In genomic region chr16:27347930-27348685, GRCh38 we compare ENCODE assay signal across 15 cellular contexts. TPM values are rescaled to one million over a fixed set of nuclear protein-coding genes. Genes with fewer than 3 reads are reported as not detected.
DNase-seq lines count a peak whose midpoint lies in the region; ATAC-seq and TF ChIP-seq lines count a peak whose summit lies in the region.
"Had no signal": no experiment of that assay in that cellular context is flagged by ENCODE, and none has a peak within 500 bp of the region (broad histone marks: within the 10 kb centered on the region; RNA-seq: fewer than 3 reads in every experiment).

No MANE protein-coding gene starts in this region.

- TF ChIP-seq CTCF in CD4-positive, alpha-beta T cell (IDR thresholded peaks at IDR 0.05): no peak

- no peaks in the 10 kb centered on the region for H3K27me3 ChIP-seq in CD4-positive, alpha-beta T cell (ENCODE audit: control insufficient read depth, insufficient read depth, low read length)
- H3K27me3 ChIP-seq: left lung had no signal

- no peak overlapping the region for H3K4me3 Mint-ChIP-seq in CD4-positive, alpha-beta T cell
- no peak overlapping the region for H3K4me3 Mint-ChIP-seq in activated naive CD8-positive, alpha-beta T cell treated with anti-CD3 and anti-CD28 coated beads, Interleukin-2, amount 50 U/mL, for 24 hours
- no peak overlapping the region for H3K4me3 Mint-ChIP-seq in memory B cell
- H3K4me3 Mint-ChIP-seq: brain, nephron progenitor cell had no signal

- intact Hi-C loops in CD4-positive, alpha-beta T cell (cut with DNase I, micrococcal nuclease): no loop called here

- POLR2A ChIA-PET in CD4-positive, alpha-beta T cell (lab: Charles Lee): interaction anchor here (0.8 kb wide), 1 partner anchor 111 kb away, joined by 3 read pairs; no protein-coding TSS in a partner anchor

- no peaks in the 10 kb centered on the region for H3K9me3 ChIP-seq in CD4-positive, alpha-beta T cell (ENCODE audit: control insufficient read depth, low read length)
- H3K9me3 ChIP-seq: left lung had no signal

- H3K9me3 Mint-ChIP-seq in CD4-positive, alpha-beta T cell: no peaks in the 10 kb centered on the region
- H3K9me3 Mint-ChIP-seq in activated naive CD8-positive, alpha-beta T cell treated with anti-CD3 and anti-CD28 coated beads, Interleukin-2, amount 50 U/mL, for 24 hours: no peaks in the 10 kb centered on the region
- no peaks in the 10 kb centered on the region for H3K9me3 Mint-ChIP-seq in memory B cell
- H3K9me3 Mint-ChIP-seq: brain, nephron progenitor cell had no signal

- peaks cover 97% of the 10 kb centered on the region for H3K36me3 Mint-ChIP-seq in CD4-positive, alpha-beta T cell (ENCODE audit: low read depth)
- peaks cover 89% of the 10 kb centered on the region for H3K36me3 Mint-ChIP-seq in activated naive CD8-positive, alpha-beta T cell treated with anti-CD3 and anti-CD28 coated beads, Interleukin-2, amount 50 U/mL, for 24 hours (ENCODE audit: low read depth)
- peaks cover 40% of the 10 kb centered on the region for H3K36me3 Mint-ChIP-seq in memory B cell
- H3K36me3 Mint-ChIP-seq: brain had no signal

- CTCF ChIA-PET in CD4-positive, alpha-beta T cell (lab: Charles Lee): no interaction called here

- H3K4me1 Mint-ChIP-seq in CD4-positive, alpha-beta T cell (ENCODE audit: low read depth): no peaks in the 10 kb centered on the region
- H3K4me1 Mint-ChIP-seq in activated naive CD8-positive, alpha-beta T cell treated with anti-CD3 and anti-CD28 coated beads, Interleukin-2, amount 50 U/mL, for 24 hours: peaks cover 25% of the 10 kb centered on the region
- H3K4me1 Mint-ChIP-seq in memory B cell: peaks cover 7% of the 10 kb centered on the region

- H3K27me3 Mint-ChIP-seq in CD4-positive, alpha-beta T cell: no peaks in the 10 kb centered on the region
- H3K27me3 Mint-ChIP-seq in activated naive CD8-positive, alpha-beta T cell treated with anti-CD3 and anti-CD28 coated beads, Interleukin-2, amount 50 U/mL, for 24 hours: no peaks in the 10 kb centered on the region
- H3K27me3 Mint-ChIP-seq in memory B cell: no peaks in the 10 kb centered on the region

- peak overlapping the region; percentile 8 for H3K27ac ChIP-seq in CD4-positive, alpha-beta T cell (ENCODE audit: low read depth, low read length)

- ATAC-seq in CD4-positive, alpha-beta T cell (ENCODE audit: poor library complexity): no peak
- ATAC-seq in activated naive CD8-positive, alpha-beta T cell treated with anti-CD3 and anti-CD28 coated beads, Interleukin-2, amount 50 U/mL, for 24 hours: no peak
- ATAC-seq in memory B cell (ENCODE audit: low read depth) (no peak), GM18861 (IDR thresholded peaks at IDR 0.05; ENCODE audit: unreplicated experiment) (no peak), HG02763 (IDR thresholded peaks at IDR 0.05; ENCODE audit: unreplicated experiment) (no peak)
- ATAC-seq: left lung, sciatic nerve had no signal

- no peak for DNase-seq in CD4-positive, alpha-beta T cell
- DNase-seq in GF-D8 (lab: John Stamatoyannopoulos, UW) (peak; percentile 21), memory B cell (ENCODE audit: low spot score in 2 of 2) (no peak), pons (ENCODE audit: low spot score) (no peak)
- DNase-seq in activated naive CD8-positive, alpha-beta T cell treated with anti-CD3 and anti-CD28 coated beads, Interleukin-2, amount 50 U/mL, for 24 hours: no peak
- DNase-seq: activated T-cell treated with anti-CD3 and anti-CD28 coated beads for 4 hours, COR-L47, left lung, NCI-H1105 treated with DMSO at 0.1 percent for 48 hours, NCI-H510A treated with DMSO at 0.1 percent for 48 hours, nephron progenitor cell had no signal

- no peak overlapping the region for H3K27ac Mint-ChIP-seq in CD4-positive, alpha-beta T cell
- peak overlapping the region; percentile 31 for H3K27ac Mint-ChIP-seq in activated naive CD8-positive, alpha-beta T cell treated with anti-CD3 and anti-CD28 coated beads, Interleukin-2, amount 50 U/mL, for 24 hours
- peak overlapping the region; percentile 41 for H3K27ac Mint-ChIP-seq in memory B cell
- H3K27ac Mint-ChIP-seq: brain, nephron progenitor cell had no signal

RNA-seq across cellular contexts. Expression of gene IL4R, which starts 34.3 kb away (rescaled TPM):
- 100 to 1,000 TPM; 145 to 147 TPM for total RNA-seq in CD4-positive, alpha-beta T cell

RNA-seq across cellular contexts. Expression of gene IL21R, which starts 53.9 kb away (rescaled TPM):
- 10 to 100 TPM; 34.5 to 34.8 TPM for total RNA-seq in CD4-positive, alpha-beta T cell
